ENCODE assay signal across 9 cellular contexts in the genomic region with DNA sequence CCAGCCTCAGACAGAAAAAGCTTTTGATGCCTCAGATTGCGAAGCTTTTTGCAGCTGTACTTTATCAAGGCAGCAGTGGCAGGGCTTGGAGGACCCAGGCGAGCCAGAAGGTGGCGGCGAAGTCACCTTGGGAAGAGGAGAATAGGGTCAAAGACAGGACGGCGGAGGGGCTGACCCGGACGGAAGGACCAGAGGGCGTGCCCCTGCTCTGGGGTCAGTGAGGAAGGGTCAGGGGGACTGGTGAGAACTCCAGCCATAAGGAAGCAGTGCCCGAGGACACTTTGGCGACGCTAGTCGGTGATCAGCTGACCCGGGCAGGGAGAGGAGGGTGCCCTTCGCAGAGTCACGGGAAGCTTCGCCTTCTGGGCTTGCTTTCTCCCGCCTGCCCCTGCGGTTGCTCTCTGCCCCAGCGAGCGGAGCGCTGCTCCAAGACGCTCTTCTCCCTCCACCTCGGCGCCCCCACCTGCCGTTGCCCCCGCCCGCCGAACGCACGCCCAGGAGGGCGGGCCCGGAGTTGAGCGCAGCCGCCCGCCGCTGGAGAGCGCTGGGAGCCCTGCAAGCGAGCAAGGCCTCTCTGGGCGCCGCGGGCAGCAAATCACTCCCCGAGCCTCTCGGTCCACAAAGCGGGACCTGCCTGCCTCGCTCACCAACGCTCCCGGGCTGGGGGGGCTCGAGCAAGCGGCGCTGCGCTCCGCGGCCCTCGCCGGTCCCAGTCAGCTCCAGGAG. TPM values are rescaled to one million over a fixed set of nuclear protein-coding genes. Genes with fewer than 3 reads are reported as not detected.
DNase-seq lines count a peak whose midpoint lies in the region; ATAC-seq, FAIRE-seq and TF ChIP-seq lines count a peak whose summit lies in the region.
"Had no signal": no experiment of that assay in that cellular context is flagged by ENCODE, and none has a peak within 500 bp of the region (broad histone marks: within the 10 kb centered on the region; RNA-seq: fewer than 3 reads in every experiment).

No MANE protein-coding gene starts in this region.

- H3K9ac ChIP-seq in HepG2 (ENCODE audit: insufficient read depth, low read depth, low read length): no peak overlapping the region

- peak; percentile 51 for TF ChIP-seq CTCF in HepG2 (CRISPR knock-in tag; IDR thresholded peaks at IDR 0.05)
- no peak for TF ChIP-seq CTCF in tibial nerve (IDR thresholded peaks at IDR 0.05)

- no TSS peak for BruUV-seq in HepG2 (replicated peaks; lab: Mats Ljungman, UMichigan)

- POLR2A ChIA-PET in HepG2 (lab: Yijun Ruan, JAX): no interaction called here

- ATAC-seq in GM18867 (IDR thresholded peaks at IDR 0.05; ENCODE audit: unreplicated experiment): peak; percentile 48
- ATAC-seq in HepG2: peak; percentile 85
- no peak for ATAC-seq in HG02981 (IDR thresholded peaks at IDR 0.05; ENCODE audit: unreplicated experiment)

- H3K4me3 ChIP-seq in HepG2 (replicated peaks in 1 of 3; ENCODE audit: insufficient read depth in 1 of 3, low read depth in 2 of 3, low read length in 3 of 3) (no peak overlapping the region), tibial nerve (peak overlapping the region in 3 of 4 donors; percentile 31 to 55 (median 41))

- no peak overlapping the region for H3K4me2 ChIP-seq in HepG2 (ENCODE audit: low read depth, low read length)

- TF ChIP-seq POLR2A in HepG2 (IDR thresholded peaks at IDR 0.05; ENCODE audit: insufficient read depth in 1 of 2, low read depth in 2 of 2, low read length in 2 of 2) (no peak), tibial nerve (IDR thresholded peaks at IDR 0.05) (no peak)

- no peaks in the 10 kb centered on the region for H3K36me3 ChIP-seq in HepG2 (replicated peaks in 1 of 2; ENCODE audit: control insufficient read depth in 1 of 2, insufficient read depth in 2 of 2, low read length in 2 of 2)
- no peaks in the 10 kb centered on the region for H3K36me3 ChIP-seq in tibial nerve

- H2AFZ ChIP-seq in HepG2 (ENCODE audit: low read length): no peak overlapping the region

- no peak for TF ChIP-seq RAD21 in HepG2 (CRISPR knock-in tag; IDR thresholded peaks at IDR 0.05)

- CTCF ChIA-PET in HepG2 (lab: Yijun Ruan, JAX; ENCODE audit: low intra/inter-chr PET ratio, low total read pairs): no interaction called here

- DNase-seq in NCI-H2171 (lab: John Stamatoyannopoulos, UW) (peak; percentile 66), caudate nucleus (lab: John Stamatoyannopoulos, UW) (peak in 58 of 61 donors; percentile 2 to 82 (median 60)), HepG2 (ENCODE audit: low spot score) (no peak), tibial nerve (ENCODE audit: low spot score in 2 of 2) (no peak), cortex of kidney (lab: John Stamatoyannopoulos, UW) (no peak)
- no peak for DNase-seq in NK-92 treated with Interleukin-12 subunit alpha and Interleukin-12 subunit beta, amount 100 ng/mL, for 24 hours (lab: John Stamatoyannopoulos, UW)

- H3K27ac ChIP-seq in caudate nucleus (ENCODE audit: low read depth, low read length): peak overlapping the region; percentile 24
- H3K27ac ChIP-seq in HepG2 (ENCODE audit: extremely low read length, insufficient read depth, low read length): no peak overlapping the region
- no peak overlapping the region for H3K27ac ChIP-seq in tibial nerve

- in situ Hi-C loops in HepG2 (cut with HindIII; ENCODE audit: extremely low pct_ligation_motif_present, low pct_unique_long_range_greater_than_20kb): no loop called here

- H3K27me3 ChIP-seq in HepG2 (ENCODE audit: control insufficient read depth in 1 of 2, insufficient read depth in 2 of 2, low read length in 2 of 2) (no peaks in the 10 kb centered on the region; a peak in 1 of 5 replicates), tibial nerve (peaks cover 3 to 45% of the 10 kb centered on the region in 2 donors)

- WGBS in HepG2 (ENCODE audit: low lambda C conversion rate): 14% methylated on average over 8 of the region's 56 CpGs
- WGBS in tibial nerve, 2 donors: 2 to 5% methylated on average over 31 to 36 of the region's 56 CpGs

- H3K9me3 ChIP-seq in HepG2 (ENCODE audit: low read length) (no peaks in the 10 kb centered on the region), tibial nerve (peaks cover 0 to 8% (median 0%) of the 10 kb centered on the region in 4 donors)

- TF ChIP-seq EP300 in HepG2 (IDR thresholded peaks at IDR 0.05; ENCODE audit: low read depth in 2 of 2, low read length in 2 of 2) (no peak), HepG2 (CRISPR knock-in tag; IDR thresholded peaks at IDR 0.05; ENCODE audit: borderline replicate concordance) (no peak), tibial nerve (IDR thresholded peaks at IDR 0.05) (no peak)

- FAIRE-seq in HepG2 (lab: Jason Lieb, UNC): no peak

- intact Hi-C loops in HepG2 (cut with micrococcal nuclease; ENCODE audit: unreplicated experiment): loop anchor here (10.0 kb wide), 1 partner anchor 321 kb away; no protein-coding TSS in a partner anchor

- H3K4me1 ChIP-seq in HepG2 (ENCODE audit: insufficient read depth, low read length) (no peaks in the 10 kb centered on the region), tibial nerve (peaks cover 0 to 27% (median 3%) of the 10 kb centered on the region in 4 donors)

- no peaks in the 10 kb centered on the region for H4K20me1 ChIP-seq in HepG2 (ENCODE audit: insufficient read depth, low read length)

- H3K79me2 ChIP-seq in HepG2 (ENCODE audit: insufficient read depth, low read length): no peaks in the 10 kb centered on the region

TF ChIP-seq in HepG2, 621 proteins besides CTCF, POLR2A, EP300 and RAD21:
- TF ChIP-seq STAG1 (CRISPR knock-in tag; IDR thresholded peaks at IDR 0.05) (peak; percentile 36), SMARCE1 (IDR thresholded peaks at IDR 0.05; ENCODE audit: borderline replicate concordance) (no peak), FIP1L1 (IDR thresholded peaks at IDR 0.05; ENCODE audit: borderline replicate concordance, insufficient read depth, low read depth, low read length) (no peak)

RNA-seq across cellular contexts. Expression of a gene that starts 1.4 kb away (rescaled TPM):
- total RNA-seq in HepG2 (2016; rRNA removed; fragmentation: Illumina TruSeq; extraction: Trizol): not detected in 2 replicates
- total RNA-seq in HepG2 (2016; cell fraction: cytosol; rRNA removed; fragmentation: Illumina TruSeq; extraction: Trizol; ENCODE audit: low read depth): not detected in 2 replicates
- not detected in 2 replicates for total RNA-seq in HepG2 (2016; cell fraction: insoluble cytoplasmic fraction; rRNA removed; fragmentation: Illumina TruSeq; extraction: Trizol)
- not detected in 2 replicates for total RNA-seq in HepG2 (2016; cell fraction: membrane; rRNA removed; fragmentation: Illumina TruSeq; extraction: Trizol)
- not detected in 2 replicates for total RNA-seq in HepG2 (2016; cell fraction: nucleus; rRNA removed; fragmentation: Illumina TruSeq; extraction: Trizol)
- not detected in 2 replicates for polyA plus RNA-seq in HepG2 (2011; rRNA removed)
- not detected in 2 replicates for polyA plus RNA-seq in HepG2 (2011; cell fraction: cytosol; rRNA removed)
- polyA plus RNA-seq in HepG2 (2011; cell fraction: nucleus; rRNA removed): not detected in 2 replicates
- not detected in 2 replicates for polyA plus RNA-seq in HepG2 (2012)
- not detected in 2 replicates for polyA plus RNA-seq in HepG2 (2016; cell fraction: cytosol; fragmentation: Illumina TruSeq; extraction: Trizol; ENCODE audit: low read depth)
- polyA plus RNA-seq in HepG2 (2016; cell fraction: insoluble cytoplasmic fraction; fragmentation: Illumina TruSeq; extraction: Trizol; ENCODE audit: low read depth): not detected in 2 replicates
- polyA plus RNA-seq in HepG2 (2016; cell fraction: membrane; fragmentation: Illumina TruSeq; extraction: Trizol; ENCODE audit: low read depth): not detected in 2 replicates
- polyA plus RNA-seq in HepG2 (2016; cell fraction: nucleus; fragmentation: Illumina TruSeq; extraction: Trizol; ENCODE audit: insufficient read depth, low read depth): not detected in 2 replicates
- not detected in 2 replicates for polyA minus RNA-seq in HepG2 (2011; rRNA and poly(A)+ RNA removed; ENCODE audit: low replicate concordance)
- not detected in 2 replicates for polyA minus RNA-seq in HepG2 (2011; cell fraction: cytosol; rRNA and poly(A)+ RNA removed)
- polyA minus RNA-seq in HepG2 (2011; cell fraction: nucleus; rRNA and poly(A)+ RNA removed): not detected in 2 replicates
- 10 to 100 TPM in 2 of 4 donors, not detected in 2; 16.2 to 16.7 TPM for total RNA-seq in tibial nerve
- total RNA-seq: T-helper 2 cell treated with Interferon-gamma antibody and Interleukin-4, amounts not matched to agents 100 ng/mL and 5 ng/mL, for 36 hours had no signal

Comparison
In these comparisons a context has a peak if more than half of its experiments do, and no peak if none do; other contexts are left out.
1. DNase-seq: peak in NCI-H2171 (single experiment) and caudate nucleus (58 of 61); none in HepG2 (single experiment), tibial nerve (0 of 2), NK-92 treated with Interleukin-12 subunit alpha and Interleukin-12 subunit beta, amount 100 ng/mL, for 24 hours (single experiment) and cortex of kidney (single experiment).
2. H3K4me3 ChIP-seq: peak in tibial nerve (3 of 4); none in HepG2 (0 of 3).